ENCODE assay signal across 8 cellular contexts in the genomic region with DNA sequence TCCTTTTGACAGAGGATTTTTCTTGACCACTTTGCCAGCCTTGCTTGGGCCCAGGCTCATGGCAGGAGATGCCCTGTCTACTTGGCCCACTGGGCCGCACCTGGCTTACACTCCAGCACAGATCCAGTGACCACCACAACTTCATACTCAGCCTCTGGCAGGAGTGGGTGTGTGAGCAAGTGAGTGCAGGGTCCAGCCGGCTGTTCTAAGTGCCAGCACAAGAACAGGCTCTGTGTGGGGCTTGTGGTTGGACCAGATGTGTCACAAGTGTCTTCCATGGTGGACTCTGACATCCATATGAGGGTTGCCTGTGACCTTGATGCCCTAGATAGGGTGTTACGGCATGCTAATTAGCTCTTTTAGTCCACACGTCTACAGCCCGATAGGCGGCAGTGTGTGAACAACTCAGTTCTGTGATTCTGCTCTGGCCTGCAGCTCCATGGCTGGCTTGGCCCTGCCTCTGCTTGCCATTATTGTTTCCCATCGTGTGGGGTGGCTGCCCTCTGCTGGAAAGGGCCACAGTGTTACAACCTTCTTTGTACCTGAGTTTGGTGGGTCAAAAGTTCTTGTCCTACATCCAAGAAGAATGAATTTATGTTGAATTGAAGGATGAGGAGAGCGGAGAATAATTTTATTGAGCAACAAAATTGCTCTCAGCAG.
DNase-seq lines count a peak whose midpoint lies in the region; ATAC-seq and TF ChIP-seq lines count a peak whose summit lies in the region.

No MANE protein-coding gene starts in this region.

- no peaks in the 10 kb centered on the region for H3K9me3 ChIP-seq in BE2C

- H3K9me3 Mint-ChIP-seq in activated CD8-positive, alpha-beta T cell treated with anti-CD3 and anti-CD28 coated beads, Interleukin-2, amount 10 ng/mL, durations not matched to agents 7 days and 5 days (ENCODE audit: insufficient read depth): no peaks in the 10 kb centered on the region
- H3K9me3 Mint-ChIP-seq in type B pancreatic cell: no peaks in the 10 kb centered on the region

- DNase-seq in BE2C: peak; percentile 88
- peak; percentile 42 for DNase-seq in MV-4-11 (lab: John Stamatoyannopoulos, UW)
- DNase-seq in activated CD8-positive, alpha-beta T cell treated with anti-CD3 and anti-CD28 coated beads, Interleukin-2, amount 10 ng/mL, durations not matched to agents 7 days and 5 days: peak; percentile 44
- peak; percentile 19 for DNase-seq in iris pigment epithelial cell (ENCODE audit: low read depth)
- DNase-seq in type B pancreatic cell (ENCODE audit: extremely low spot score, unreplicated experiment): no peak
- DNase-seq in kidney glomerular epithelial cell (lab: John Stamatoyannopoulos, UW): no peak

- no peak overlapping the region for H3K4me3 Mint-ChIP-seq in activated CD8-positive, alpha-beta T cell treated with anti-CD3 and anti-CD28 coated beads, Interleukin-2, amount 10 ng/mL, durations not matched to agents 7 days and 5 days
- H3K4me3 Mint-ChIP-seq in type B pancreatic cell: no peak overlapping the region

- TF ChIP-seq CTCF in BE2C (IDR thresholded peaks at IDR 0.05; ENCODE audit: low read depth, low read length): peak; percentile 87
- TF ChIP-seq CTCF in type B pancreatic cell (conservative IDR thresholded peaks at IDR 0.05): peak; percentile 55

- no peaks in the 10 kb centered on the region for H3K27me3 ChIP-seq in BE2C

- no peaks in the 10 kb centered on the region for H3K27me3 Mint-ChIP-seq in activated CD8-positive, alpha-beta T cell treated with anti-CD3 and anti-CD28 coated beads, Interleukin-2, amount 10 ng/mL, durations not matched to agents 7 days and 5 days (ENCODE audit: low read depth)
- H3K27me3 Mint-ChIP-seq in type B pancreatic cell: no peaks in the 10 kb centered on the region

- H3K27ac Mint-ChIP-seq in activated CD8-positive, alpha-beta T cell treated with anti-CD3 and anti-CD28 coated beads, Interleukin-2, amount 10 ng/mL, durations not matched to agents 7 days and 5 days: no peak overlapping the region
- no peak overlapping the region for H3K27ac Mint-ChIP-seq in type B pancreatic cell

- CTCF ChIA-PET in activated CD8-positive, alpha-beta T cell treated with anti-CD3 and anti-CD28 coated beads, Interleukin-2, amount 10 ng/mL, durations not matched to agents 7 days and 5 days (lab: Charles Lee): interaction anchor here (2.5 kb wide), 1 partner anchor 1138 kb away, joined by 23 read pairs; no protein-coding TSS in a partner anchor

- no peaks in the 10 kb centered on the region for H3K36me3 ChIP-seq in BE2C

- no peaks in the 10 kb centered on the region; the same call in 1 of the 2 replicates for H3K4me1 ChIP-seq in BE2C

- H3K4me3 ChIP-seq in BE2C (ENCODE audit: low read depth, low read length): no peak overlapping the region

- H3K36me3 Mint-ChIP-seq in activated CD8-positive, alpha-beta T cell treated with anti-CD3 and anti-CD28 coated beads, Interleukin-2, amount 10 ng/mL, durations not matched to agents 7 days and 5 days (ENCODE audit: low read depth): no peaks in the 10 kb centered on the region
- H3K36me3 Mint-ChIP-seq in type B pancreatic cell: no peaks in the 10 kb centered on the region

- POLR2A ChIA-PET in activated CD8-positive, alpha-beta T cell treated with anti-CD3 and anti-CD28 coated beads, Interleukin-2, amount 10 ng/mL, durations not matched to agents 7 days and 5 days (lab: Charles Lee): no interaction called here

- H3K4me1 Mint-ChIP-seq in activated CD8-positive, alpha-beta T cell treated with anti-CD3 and anti-CD28 coated beads, Interleukin-2, amount 10 ng/mL, durations not matched to agents 7 days and 5 days (ENCODE audit: low read depth): no peaks in the 10 kb centered on the region
- H3K4me1 Mint-ChIP-seq in type B pancreatic cell (ENCODE audit: unreplicated experiment): no peaks in the 10 kb centered on the region

- peak; percentile 90 for ATAC-seq in GM18499 (IDR thresholded peaks at IDR 0.05; ENCODE audit: insufficient read depth, unreplicated experiment)
- ATAC-seq in HG02759 (IDR thresholded peaks at IDR 0.05; ENCODE audit: unreplicated experiment): peak; percentile 90
- peak; percentile 80 for ATAC-seq in activated CD8-positive, alpha-beta T cell treated with anti-CD3 and anti-CD28 coated beads, Interleukin-2, amount 10 ng/mL, durations not matched to agents 7 days and 5 days

Comparison
In these comparisons a context has a peak if more than half of its experiments do, and no peak if none do; other contexts are left out.
1. DNase-seq: peak in BE2C (single experiment), MV-4-11 (single experiment), activated CD8-positive, alpha-beta T cell treated with anti-CD3 and anti-CD28 coated beads, Interleukin-2, amount 10 ng/mL, durations not matched to agents 7 days and 5 days (single experiment) and iris pigment epithelial cell (single experiment); none in type B pancreatic cell (single experiment) and kidney glomerular epithelial cell (single experiment).
2. Peak in every context shown above with its lines, with median percentiles within 50 percentile points of each other: ATAC-seq.